ENCODE assay signal across 11 cellular contexts in genomic region chr5:132814441-132815294, GRCh38. TPM values are rescaled to one million over a fixed set of nuclear protein-coding genes. Genes with fewer than 3 reads are reported as not detected.
DNase-seq lines count a peak whose midpoint lies in the region; ATAC-seq and TF ChIP-seq lines count a peak whose summit lies in the region.
"Had no signal": no experiment of that assay in that cellular context is flagged by ENCODE, and none has a peak within 500 bp of the region (broad histone marks: within the 10 kb centered on the region; RNA-seq: fewer than 3 reads in every experiment).

No MANE protein-coding gene starts in this region.

- no peaks in the 10 kb centered on the region; the same call in 1 of the 2 replicates for H3K9me3 ChIP-seq in AG04450 (ENCODE audit: control insufficient read depth, insufficient read depth, low read length)
- H3K9me3 ChIP-seq in IMR-90 (ENCODE audit: control insufficient read depth, insufficient read depth, low read length) = no peaks in the 10 kb centered on the region
- H3K9me3 ChIP-seq: SJSA1 had no signal

- no peak overlapping the region for H2BK5ac ChIP-seq in IMR-90 (ENCODE audit: low read depth, low read length, poor library complexity, severe bottlenecking)

- TF ChIP-seq POLR2A in IMR-90 (IDR thresholded peaks at IDR 0.05; ENCODE audit: low read depth, low read length) = no peak

- no peaks in the 10 kb centered on the region for H3K36me3 ChIP-seq in IMR-90 (ENCODE audit: control insufficient read depth, insufficient read depth, low read length)
- H3K36me3 ChIP-seq: SJSA1 had no signal

- no peak overlapping the region for H3K9ac ChIP-seq in IMR-90 (ENCODE audit: low read depth, low read length)

- no peak overlapping the region for H3K56ac ChIP-seq in IMR-90 (ENCODE audit: extremely low read depth, insufficient read depth, low read length)

- no peaks in the 10 kb centered on the region for H4K20me1 ChIP-seq in IMR-90 (ENCODE audit: insufficient read depth, low read length)

- BruUV-seq in IMR-90 (replicated peaks; lab: Mats Ljungman, UMichigan) = no TSS peak

- POLR2A ChIA-PET in AG04450 (lab: Yijun Ruan, JAX) (no interaction called here), IMR-90 (lab: Charles Lee; ENCODE audit: unreplicated experiment) (interaction anchor here (0.6 kb wide), 1 partner anchor 15 kb away, joined by 8 read pairs; no protein-coding TSS in a partner anchor)

- H3K4me2 ChIP-seq in IMR-90 (ENCODE audit: low read depth, low read length) = no peak overlapping the region

- H3K4ac ChIP-seq in IMR-90 (ENCODE audit: low read depth, low read length) = no peak overlapping the region

- H3K27me3 ChIP-seq in AG04450 (ENCODE audit: control insufficient read depth, insufficient read depth, low read length) (peaks cover 18% of the 10 kb centered on the region), IMR-90 (ENCODE audit: control insufficient read depth, insufficient read depth, low read length) (peaks cover 30% of the 10 kb centered on the region)

- peak overlapping the region; percentile 0; the same call in 1 of the 3 replicates for H2BK15ac ChIP-seq in IMR-90 (ENCODE audit: low read depth, low read length)

- peaks cover 7% of the 10 kb centered on the region for H3K4me1 ChIP-seq in IMR-90 (ENCODE audit: control insufficient read depth, insufficient read depth, low read length)

- dilution Hi-C loops in IMR-90 (cut with HindIII; ENCODE audit: low sequenced_read_pairs, unreplicated experiment) = no loop called here

- H4K5ac ChIP-seq in IMR-90 (ENCODE audit: low read depth, low read length) = no peak overlapping the region

- no peaks in the 10 kb centered on the region for H3K79me1 ChIP-seq in IMR-90 (ENCODE audit: low read depth in 1 of 2, low read length in 2 of 2)

- H3K27me3 Mint-ChIP-seq in glutamatergic neuron (ENCODE audit: unreplicated experiment) (peaks cover 17% of the 10 kb centered on the region), neural crest cell (ENCODE audit: low read depth) (peaks cover 76% of the 10 kb centered on the region)

- H3K9me1 ChIP-seq in IMR-90 (ENCODE audit: insufficient read depth, low read length) = no peaks in the 10 kb centered on the region

- H3K18ac ChIP-seq in IMR-90 (ENCODE audit: low read depth, low read length) = no peak overlapping the region

- no peak overlapping the region for H2AK5ac ChIP-seq in IMR-90 (ENCODE audit: low read depth, low read length)

- no peak for DNase-seq in AG04450 (ENCODE audit: low read depth, low spot score)
- no peak for DNase-seq in IMR-90
- DNase-seq in glutamatergic neuron = no peak
- no peak for DNase-seq in neural crest cell (ENCODE audit: low read depth, low spot score)
- no peak for DNase-seq in NCI-H2029 treated with DMSO at 0.1 percent for 48 hours (lab: John Stamatoyannopoulos, UW)
- DNase-seq in kidney glomerular epithelial cell (lab: John Stamatoyannopoulos, UW) = no peak
- DNase-seq: NCI-H187 had no signal

- H3K14ac ChIP-seq in IMR-90 (replicated peaks; ENCODE audit: low read depth, low read length) = no peak overlapping the region

- H4K91ac ChIP-seq in IMR-90 (ENCODE audit: insufficient read depth, low read depth, low read length) = no peak overlapping the region

- TF ChIP-seq RAD21 in IMR-90 (IDR thresholded peaks at IDR 0.05; ENCODE audit: low read length) = no peak

- intact Hi-C loops in IMR-90 (cut with micrococcal nuclease) = no loop called here

- H3K4me1 Mint-ChIP-seq in glutamatergic neuron (ENCODE audit: low read depth, unreplicated experiment) (peaks cover 4% of the 10 kb centered on the region), neural crest cell (peaks cover 9% of the 10 kb centered on the region)

- H3K9me3 Mint-ChIP-seq in glutamatergic neuron (ENCODE audit: unreplicated experiment) (peaks cover 8% of the 10 kb centered on the region), neural crest cell (no peaks in the 10 kb centered on the region)

- H4K8ac ChIP-seq in IMR-90 (ENCODE audit: low read depth in 2 of 2, low read length in 2 of 2) = no peak overlapping the region

- H3K36me3 Mint-ChIP-seq in glutamatergic neuron (ENCODE audit: unreplicated experiment) (peaks cover 10% of the 10 kb centered on the region), neural crest cell (ENCODE audit: low read depth) (peaks cover 2% of the 10 kb centered on the region)

- in situ Hi-C loops in IMR-90 (cut with MboI; ENCODE audit: low sequenced_read_pairs) = no loop called here

- H3K4me3 Mint-ChIP-seq in glutamatergic neuron (ENCODE audit: unreplicated experiment) (peak overlapping the region; percentile 58), neural crest cell (peak overlapping the region; percentile 72)

- WGBS in IMR-90 (ENCODE audit: extremely low coverage in 2 of 2, insufficient read length in 1 of 2), 2 experiments = 64% methylated on average over 70 of the region's 92 CpGs; no CpG with 5 or more reads in 1 of the 2 experiments

- no peak overlapping the region for H3K23ac ChIP-seq in IMR-90 (ENCODE audit: low read depth, low read length)

- H3K27ac Mint-ChIP-seq in glutamatergic neuron (ENCODE audit: unreplicated experiment) (no peak overlapping the region), neural crest cell (ENCODE audit: unreplicated experiment) (no peak overlapping the region)

- H2BK120ac ChIP-seq in IMR-90 (ENCODE audit: low read depth, low read length) = no peak overlapping the region

- H2AFZ ChIP-seq in IMR-90 (replicated peaks; ENCODE audit: low read length, poor library complexity) = no peak overlapping the region

- H2AK9ac ChIP-seq in IMR-90 (replicated peaks; ENCODE audit: low read depth, low read length, poor library complexity) = no peak overlapping the region

- H3K4me3 ChIP-seq in AG04450 (ENCODE audit: low read depth, low read length) (no peak overlapping the region; the same call in 1 of the 2 replicates), IMR-90 (ENCODE audit: insufficient read depth, low read depth, low read length) (no peak overlapping the region)

- CTCF ChIA-PET in AG04450 (lab: Charles Lee) = interaction anchor here (0.5 to 2.1 kb wide), 4 partner anchors 60 to 428 kb away, joined by 3 to 6 read pairs (median 4); no protein-coding TSS in a partner anchor
- CTCF ChIA-PET in IMR-90 (lab: Yijun Ruan, JAX) = interaction anchor here (1.0 to 1.3 kb wide), 2 partner anchors 40 to 61 kb away, joined by 3 to 4 read pairs; no protein-coding TSS in a partner anchor

- no peak overlapping the region for H2BK20ac ChIP-seq in IMR-90 (ENCODE audit: low read depth, low read length)

- H3K27ac ChIP-seq in AG04450 (ENCODE audit: low read depth, low read length) = peak overlapping the region; percentile 21
- H3K27ac ChIP-seq in IMR-90 (ENCODE audit: insufficient read depth, low read length) = no peak overlapping the region
- H3K27ac ChIP-seq: SJSA1 had no signal

- TF ChIP-seq CTCF in AG04450 (IDR thresholded peaks at IDR 0.05; ENCODE audit: low read depth, low read length) (no peak), IMR-90 (conservative IDR thresholded peaks at IDR 0.05; ENCODE audit: low read depth, low read length) (no peak), glutamatergic neuron (IDR thresholded peaks at IDR 0.05; ENCODE audit: partially characterized antibody, unreplicated experiment) (no peak), neural crest cell (conservative IDR thresholded peaks at IDR 0.05) (no peak)

- ATAC-seq in IMR-90 (ENCODE audit: low read depth) (no peak), HG02870 (IDR thresholded peaks at IDR 0.05; ENCODE audit: unreplicated experiment) (no peak), HG03097 (IDR thresholded peaks at IDR 0.05; ENCODE audit: low FRiP score, unreplicated experiment) (no peak)

RNA-seq across cellular contexts. Expression of gene SOWAHA, which starts 1.6 kb away (rescaled TPM):
- 0.05 TPM in 1 of 2 replicates, not detected in the other for polyA plus RNA-seq in AG04450 (2011; rRNA removed)
- 0.05 TPM in 1 of 2 replicates, not detected in the other for polyA minus RNA-seq in AG04450 (2011; rRNA and poly(A)+ RNA removed)
- under 0.01 TPM in 1 of 2 replicates, not detected in the other for total RNA-seq in IMR-90 (2012; rRNA removed)
- polyA plus RNA-seq in IMR-90 (2012; rRNA removed) = 0.03 TPM in 1 of 2 replicates, not detected in the other
- 0.02 and 0.04 TPM in 2 replicates for polyA plus RNA-seq in IMR-90 (2012; cell fraction: cytosol; rRNA removed)
- polyA plus RNA-seq in IMR-90 (2012; cell fraction: nucleus; rRNA removed; ENCODE audit: low replicate concordance) = 0.01 TPM in 1 of 2 replicates, not detected in the other
- 0.12 TPM for total RNA-seq in glutamatergic neuron (ENCODE audit: unreplicated experiment)
- total RNA-seq in neural crest cell = not detected in 2 replicates
- total RNA-seq: lung microvascular endothelial cell, SJSA1 had no signal

RNA-seq across cellular contexts. Expression of gene SHROOM1, which starts 15.8 kb away (rescaled TPM):
- polyA plus RNA-seq in AG04450 (2011; rRNA removed) (4.5 and 6.0 TPM in 2 replicates), IMR-90 (2012; rRNA removed) (6.3 and 8.8 TPM in 2 replicates)
- polyA minus RNA-seq in AG04450 (2011; rRNA and poly(A)+ RNA removed) = 7.6 and 8.0 TPM in 2 replicates
- total RNA-seq in IMR-90 (2012; rRNA removed) (1.4 and 2.5 TPM in 2 replicates), glutamatergic neuron (ENCODE audit: unreplicated experiment) (5.1 TPM), neural crest cell (5.7 and 6.5 TPM in 2 replicates)
- 4.1 and 9.0 TPM in 2 replicates for polyA plus RNA-seq in IMR-90 (2012; cell fraction: cytosol; rRNA removed)
- polyA plus RNA-seq in IMR-90 (2012; cell fraction: nucleus; rRNA removed; ENCODE audit: low replicate concordance) = 28.6 and 53.5 TPM in 2 replicates

RNA-seq across cellular contexts. Expression of gene SEPTIN8, which starts 37.6 kb away (rescaled TPM):
- polyA plus RNA-seq in AG04450 (2011; rRNA removed) (62.4 and 70.0 TPM in 2 replicates), IMR-90 (2012; rRNA removed) (54.7 and 56.2 TPM in 2 replicates)
- polyA minus RNA-seq in AG04450 (2011; rRNA and poly(A)+ RNA removed) = 49.2 and 55.2 TPM in 2 replicates
- total RNA-seq in IMR-90 (2012; rRNA removed) (60.5 and 67.2 TPM in 2 replicates), glutamatergic neuron (ENCODE audit: unreplicated experiment) (26.9 TPM), neural crest cell (71.1 and 71.4 TPM in 2 replicates)
- polyA plus RNA-seq in IMR-90 (2012; cell fraction: cytosol; rRNA removed) = 20.4 and 38.7 TPM in 2 replicates
- polyA plus RNA-seq in IMR-90 (2012; cell fraction: nucleus; rRNA removed; ENCODE audit: low replicate concordance) = 131 and 144 TPM in 2 replicates

RNA-seq across cellular contexts. Expression of gene GDF9, which starts 51.6 kb away (rescaled TPM):
- polyA plus RNA-seq in AG04450 (2011; rRNA removed) (0.14 and 0.15 TPM in 2 replicates), IMR-90 (2012; rRNA removed) (0.16 and 0.21 TPM in 2 replicates)
- 0.17 TPM in 1 of 2 replicates, not detected in the other for polyA minus RNA-seq in AG04450 (2011; rRNA and poly(A)+ RNA removed)
- total RNA-seq in IMR-90 (2012; rRNA removed) (0.18 and 0.28 TPM in 2 replicates), glutamatergic neuron (ENCODE audit: unreplicated experiment) (0.69 TPM), neural crest cell (0.49 and 0.89 TPM in 2 replicates)
- polyA plus RNA-seq in IMR-90 (2012; cell fraction: cytosol; rRNA removed) = 0.01 and 0.02 TPM in 2 replicates
- polyA plus RNA-seq in IMR-90 (2012; cell fraction: nucleus; rRNA removed; ENCODE audit: low replicate concordance) = 0.14 and 0.57 TPM in 2 replicates
- total RNA-seq: lung microvascular endothelial cell had no signal

RNA-seq across cellular contexts. Expression of gene UQCRQ, which starts 51.8 kb away (rescaled TPM):
- 318 and 329 TPM in 2 replicates for polyA plus RNA-seq in AG04450 (2011; rRNA removed)
- 18.5 and 20.0 TPM in 2 replicates for polyA minus RNA-seq in AG04450 (2011; rRNA and poly(A)+ RNA removed)
- total RNA-seq in IMR-90 (2012; rRNA removed) = 69.7 and 73.7 TPM in 2 replicates
- polyA plus RNA-seq in IMR-90 (2012; rRNA removed) = 292 and 406 TPM in 2 replicates
- 213 and 412 TPM in 2 replicates for polyA plus RNA-seq in IMR-90 (2012; cell fraction: cytosol; rRNA removed)
- 72.8 and 108 TPM in 2 replicates for polyA plus RNA-seq in IMR-90 (2012; cell fraction: nucleus; rRNA removed; ENCODE audit: low replicate concordance)
- total RNA-seq in glutamatergic neuron (ENCODE audit: unreplicated experiment) = 163 TPM
- 274 and 293 TPM in 2 replicates for total RNA-seq in neural crest cell
